In the genomic region with DNA sequence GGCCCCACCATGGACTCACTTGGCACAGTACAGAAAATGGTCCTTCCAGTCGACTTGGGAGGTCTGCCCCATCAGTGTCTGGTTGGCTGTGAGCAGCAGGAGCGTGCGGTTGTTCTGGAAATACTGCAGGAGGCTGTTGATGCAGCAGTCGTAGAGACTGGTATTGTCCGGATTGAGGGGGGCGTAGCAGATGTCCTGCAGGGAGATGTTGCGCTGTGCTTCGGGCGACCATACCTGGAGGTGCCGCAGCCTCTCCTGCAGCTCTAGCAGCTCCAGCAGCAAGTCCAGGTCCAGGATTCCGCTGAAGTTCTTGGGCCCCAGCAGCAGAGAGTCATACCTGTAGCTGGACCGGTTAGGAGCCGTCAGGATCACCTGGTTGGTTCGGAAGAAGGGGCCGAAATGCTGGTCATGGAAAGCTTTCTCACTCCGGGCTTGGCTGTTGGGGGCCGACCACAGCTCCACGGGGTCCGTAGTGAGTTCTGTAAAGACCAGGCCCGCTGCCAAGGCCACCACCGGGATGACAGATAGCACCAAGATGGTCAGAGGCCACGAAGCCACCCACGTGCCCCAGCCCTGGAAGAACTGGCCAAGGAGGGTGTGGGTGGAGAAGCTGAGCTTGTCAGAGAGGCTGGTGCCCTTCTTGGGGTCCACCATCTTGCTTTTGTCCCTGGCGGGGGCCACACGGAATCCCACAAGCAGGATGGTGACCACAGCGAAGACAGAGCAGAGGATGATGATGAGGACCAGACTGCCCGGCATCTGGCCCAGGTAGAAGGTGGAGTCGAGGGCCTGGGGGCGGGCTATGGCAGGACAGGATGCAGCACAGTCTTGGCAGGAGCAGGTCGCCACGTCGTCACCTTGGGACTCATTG, we compare ENCODE assay signal across 21 cellular contexts. TPM values are rescaled to one million over a fixed set of nuclear protein-coding genes. Genes with fewer than 3 reads are reported as not detected.
"Had no signal": no experiment of that assay in that cellular context is flagged by ENCODE, and none has a peak within 500 bp of the region (broad histone marks: within the 10 kb centered on the region; RNA-seq: fewer than 3 reads in every experiment).

No MANE protein-coding gene starts in this region.

- H3K27me3 ChIP-seq: brain microvascular endothelial cell, pancreas, upper lobe of left lung had no signal

- ATAC-seq: activated CD8-positive, alpha-beta T cell treated with anti-CD3 and anti-CD28 coated beads for 36 hours; esophagus mucosa; lower lobe of right lung; naive thymus-derived CD8-positive, alpha-beta T cell; pancreas; stimulated activated effector memory CD8-positive, alpha-beta T cell treated with anti-CD3 and anti-CD28 coated beads, Interleukin-12 subunit alpha, Interleukin-12 subunit beta, amount 100 ng/mL, for 72 hours; T-cell had no signal

- H3K4me1 ChIP-seq: lower lobe of right lung, pancreas had no signal

- H3K27ac Mint-ChIP-seq: activated B cell treated with CpG ODN at 0.5 μM for 24 hours; activated CD8-positive, alpha-beta T cell treated with anti-CD3 and anti-CD28 coated beads for 36 hours; activated T-cell treated with anti-CD3 and anti-CD28 coated beads, Interleukin-2, amount 50 U/mL, for 24 hours; stimulated activated effector memory CD8-positive, alpha-beta T cell treated with anti-CD3 and anti-CD28 coated beads, Interleukin-12 subunit alpha, Interleukin-12 subunit beta, amount 100 ng/mL, for 72 hours; T-cell had no signal

- H3K27me3 Mint-ChIP-seq: activated CD8-positive, alpha-beta T cell treated with anti-CD3 and anti-CD28 coated beads for 36 hours; activated T-cell treated with anti-CD3 and anti-CD28 coated beads, Interleukin-2, amount 50 U/mL, for 24 hours; naive thymus-derived CD8-positive, alpha-beta T cell had no signal

- H3K4me3 ChIP-seq: coronary artery, lower lobe of right lung, pancreas, smooth muscle cell, thoracic aorta, upper lobe of left lung had no signal

- H3K4me3 Mint-ChIP-seq: activated B cell treated with CpG ODN at 0.5 μM for 24 hours; activated CD8-positive, alpha-beta T cell treated with anti-CD3 and anti-CD28 coated beads for 36 hours; activated T-cell treated with anti-CD3 and anti-CD28 coated beads, Interleukin-2, amount 50 U/mL, for 24 hours; naive thymus-derived CD8-positive, alpha-beta T cell; stimulated activated effector memory CD8-positive, alpha-beta T cell treated with anti-CD3 and anti-CD28 coated beads, Interleukin-12 subunit alpha, Interleukin-12 subunit beta, amount 100 ng/mL, for 72 hours; T-cell had no signal

- H3K4me1 Mint-ChIP-seq: activated B cell treated with CpG ODN at 0.5 μM for 24 hours; stimulated activated effector memory CD8-positive, alpha-beta T cell treated with anti-CD3 and anti-CD28 coated beads, Interleukin-12 subunit alpha, Interleukin-12 subunit beta, amount 100 ng/mL, for 72 hours; T-cell had no signal

- H3K9me3 ChIP-seq: lower lobe of right lung, pancreas, thoracic aorta, upper lobe of left lung had no signal

- H3K36me3 Mint-ChIP-seq: naive thymus-derived CD8-positive, alpha-beta T cell; stimulated activated effector memory CD8-positive, alpha-beta T cell treated with anti-CD3 and anti-CD28 coated beads, Interleukin-12 subunit alpha, Interleukin-12 subunit beta, amount 100 ng/mL, for 72 hours; T-cell had no signal

- H3K27ac ChIP-seq: brain microvascular endothelial cell, coronary artery, lower lobe of right lung, pancreas, thoracic aorta, upper lobe of left lung had no signal

- H3K9me3 Mint-ChIP-seq: activated B cell treated with CpG ODN at 0.5 μM for 24 hours; activated CD8-positive, alpha-beta T cell treated with anti-CD3 and anti-CD28 coated beads for 36 hours; activated T-cell treated with anti-CD3 and anti-CD28 coated beads, Interleukin-2, amount 50 U/mL, for 24 hours; naive thymus-derived CD8-positive, alpha-beta T cell; stimulated activated effector memory CD8-positive, alpha-beta T cell treated with anti-CD3 and anti-CD28 coated beads, Interleukin-12 subunit alpha, Interleukin-12 subunit beta, amount 100 ng/mL, for 72 hours; T-cell had no signal

- DNase-seq: activated B cell treated with CpG ODN at 0.5 μM for 24 hours; activated CD4-positive, alpha-beta T cell treated with anti-CD3 and anti-CD28 coated beads for 4 hours; activated CD8-positive, alpha-beta T cell treated with anti-CD3 and anti-CD28 coated beads for 36 hours; activated naive CD4-positive, alpha-beta T cell treated with anti-CD3 and anti-CD28 coated beads, Interleukin-2, amount 50 U/mL, for 16 hours; activated T-cell treated with anti-CD3 and anti-CD28 coated beads, Interleukin-2, amount 50 U/mL, for 24 hours; aorta; brain microvascular endothelial cell; central memory CD4-positive, alpha-beta T cell; effector CD8-positive, alpha-beta T cell; left cardiac atrium; lower lobe of right lung; naive thymus-derived CD8-positive, alpha-beta T cell; stimulated activated CD4-positive, alpha-beta T cell treated with anti-CD3 and anti-CD28 coated beads, Interleukin-4, amount 100 ng/mL, for 24 hours; T-cell; upper lobe of left lung had no signal

- H3K36me3 ChIP-seq: brain microvascular endothelial cell, lower lobe of right lung, pancreas, thoracic aorta, upper lobe of left lung had no signal

RNA-seq across cellular contexts. Expression of gene NPC1L1, which starts 2.1 kb away (rescaled TPM):
- total RNA-seq: activated B cell treated with CpG ODN at 0.5 μM for 24 hours, esophagus mucosa had no signal
